In the genomic region with DNA sequence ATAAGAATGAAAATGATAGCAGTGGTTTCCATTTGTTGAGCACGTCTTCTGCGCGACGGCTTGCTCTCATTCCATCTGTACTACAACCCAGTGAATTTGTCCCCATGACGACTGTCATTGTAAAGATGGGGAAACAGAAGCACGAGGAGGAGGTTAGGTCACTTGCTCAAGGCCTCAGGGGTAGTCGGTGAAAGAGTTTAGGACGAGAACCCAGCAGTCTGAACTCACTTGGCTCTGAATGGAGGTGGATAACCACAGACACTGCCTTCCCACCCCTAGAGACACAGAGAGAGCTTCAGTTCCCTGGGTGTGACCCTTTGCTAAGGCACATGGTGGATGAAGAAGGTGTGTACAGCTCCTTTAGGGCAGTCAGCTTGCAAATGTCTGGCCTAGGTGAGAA, we compare ENCODE assay signal across 1 cellular context.
TF ChIP-seq lines count a peak whose summit lies in the region.

No MANE protein-coding gene starts in this region.

TF ChIP-seq in H1, 55 proteins besides CTCF, POLR2A, EP300 and RAD21:
- no peak for TF ChIP-seq TAF7 (optimal IDR thresholded peaks at IDR 0.05; ENCODE audit: borderline replicate concordance, low read depth, low read length)
- TF ChIP-seq SUZ12 (IDR thresholded peaks at IDR 0.05; ENCODE audit: low read length) = no peak
- no peak for TF ChIP-seq NANOG (IDR thresholded peaks at IDR 0.05; ENCODE audit: insufficient read depth, low read depth, low read length, poor library complexity, severe bottlenecking)
- TF ChIP-seq CTBP2 (IDR thresholded peaks at IDR 0.05; ENCODE audit: borderline replicate concordance, insufficient read depth, insufficient read length, low read length) = no peak
- no peak for TF ChIP-seq HDAC2 (IDR thresholded peaks at IDR 0.05; ENCODE audit: borderline replicate concordance in 1 of 2, low read depth in 2 of 2, low read length in 2 of 2)
- TF ChIP-seq CEBPB (IDR thresholded peaks at IDR 0.05; ENCODE audit: low read depth, low read length) = no peak
- TF ChIP-seq POLR2AphosphoS5 (IDR thresholded peaks at IDR 0.05; ENCODE audit: low read depth, low read length) = no peak
- no peak for TF ChIP-seq FOSL1 (IDR thresholded peaks at IDR 0.05; ENCODE audit: insufficient read depth, low read depth, low read length)
- no peak for TF ChIP-seq CHD1 (IDR thresholded peaks at IDR 0.05; ENCODE audit: low read depth, low read length)
- TF ChIP-seq, protein P1, sequence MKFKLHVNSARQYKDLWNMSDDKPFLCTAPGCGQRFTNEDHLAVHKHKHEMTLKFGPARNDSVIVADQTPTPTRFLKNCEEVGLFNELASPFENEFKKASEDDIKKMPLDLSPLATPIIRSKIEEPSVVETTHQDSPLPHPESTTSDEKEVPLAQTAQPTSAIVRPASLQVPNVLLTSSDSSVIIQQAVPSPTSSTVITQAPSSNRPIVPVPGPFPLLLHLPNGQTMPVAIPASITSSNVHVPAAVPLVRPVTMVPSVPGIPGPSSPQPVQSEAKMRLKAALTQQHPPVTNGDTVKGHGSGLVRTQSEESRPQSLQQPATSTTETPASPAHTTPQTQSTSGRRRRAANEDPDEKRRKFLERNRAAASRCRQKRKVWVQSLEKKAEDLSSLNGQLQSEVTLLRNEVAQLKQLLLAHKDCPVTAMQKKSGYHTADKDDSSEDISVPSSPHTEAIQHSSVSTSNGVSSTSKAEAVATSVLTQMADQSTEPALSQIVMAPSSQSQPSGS (IDR thresholded peaks at IDR 0.05; ENCODE audit: low read length) = no peak
- no peak for TF ChIP-seq SP2 (IDR thresholded peaks at IDR 0.05; ENCODE audit: low read length)
- no peak for TF ChIP-seq RNF2 (IDR thresholded peaks at IDR 0.05; ENCODE audit: borderline replicate concordance, low read depth, low read length, missing control alignments, poor library complexity, severe bottlenecking)
- no peak for TF ChIP-seq TEAD4 (IDR thresholded peaks at IDR 0.05; ENCODE audit: low read depth, low read length)
- TF ChIP-seq TCF12 (IDR thresholded peaks at IDR 0.05; ENCODE audit: low read depth, low read length) = no peak
- no peak for TF ChIP-seq CBX5 (IDR thresholded peaks at IDR 0.05; ENCODE audit: low read depth, low read length)
- no peak for TF ChIP-seq HDAC6 (IDR thresholded peaks at IDR 0.05; ENCODE audit: low read depth, low read length)
- no peak for TF ChIP-seq YY1 (IDR thresholded peaks at IDR 0.05; ENCODE audit: low read depth, low read length)
- no peak for TF ChIP-seq KDM5A (IDR thresholded peaks at IDR 0.05; ENCODE audit: low read length)
- no peak for TF ChIP-seq BACH1 (IDR thresholded peaks at IDR 0.05; ENCODE audit: low read length)
- TF ChIP-seq BRCA1 (IDR thresholded peaks at IDR 0.05; ENCODE audit: low read depth, low read length) = no peak
